7 cellular contexts compared by ENCODE assay signal in the genomic region with DNA sequence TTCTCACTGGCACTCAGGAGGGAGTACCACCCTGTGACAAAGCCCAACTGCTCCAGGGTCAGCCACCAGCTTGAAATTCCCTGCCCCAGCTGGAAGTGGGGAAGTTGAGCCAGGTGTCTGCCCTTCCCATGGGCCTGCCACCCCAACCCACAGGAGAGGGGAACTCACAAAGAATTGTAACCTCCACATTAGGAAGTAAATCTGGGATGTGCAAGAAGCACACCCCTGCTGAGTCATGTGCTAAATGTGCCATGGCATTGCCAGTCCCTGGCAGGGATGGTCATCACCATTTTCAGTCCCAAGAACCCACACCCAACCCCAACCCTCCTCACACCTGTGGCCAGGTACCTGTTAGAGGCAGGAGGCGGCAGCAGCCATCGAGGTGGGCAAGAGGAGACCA.
"Had no signal": no experiment of that assay in that cellular context is flagged by ENCODE, and none has a peak within 500 bp of the region (broad histone marks: within the 10 kb centered on the region; RNA-seq: fewer than 3 reads in every experiment).

No MANE protein-coding gene starts in this region.

- H2AFZ ChIP-seq: GM23338 had no signal

- ATAC-seq: GM23338, HepG2 had no signal

- H3K27ac Mint-ChIP-seq: GM23338, H9, IgD-negative memory B cell had no signal

- H3K4me2 ChIP-seq: GM23338 had no signal

- DNase-seq: H9, HCEC 1CT, KBM-7 had no signal

- H3K4me1 Mint-ChIP-seq: IgD-negative memory B cell had no signal

- H3K27ac ChIP-seq: HL-60 had no signal

- H3K4me3 ChIP-seq: GM23338 had no signal

- H3K4me3 Mint-ChIP-seq: GM23338, H9, IgD-negative memory B cell had no signal
